8 cellular contexts compared by ENCODE assay signal in the genomic region with DNA sequence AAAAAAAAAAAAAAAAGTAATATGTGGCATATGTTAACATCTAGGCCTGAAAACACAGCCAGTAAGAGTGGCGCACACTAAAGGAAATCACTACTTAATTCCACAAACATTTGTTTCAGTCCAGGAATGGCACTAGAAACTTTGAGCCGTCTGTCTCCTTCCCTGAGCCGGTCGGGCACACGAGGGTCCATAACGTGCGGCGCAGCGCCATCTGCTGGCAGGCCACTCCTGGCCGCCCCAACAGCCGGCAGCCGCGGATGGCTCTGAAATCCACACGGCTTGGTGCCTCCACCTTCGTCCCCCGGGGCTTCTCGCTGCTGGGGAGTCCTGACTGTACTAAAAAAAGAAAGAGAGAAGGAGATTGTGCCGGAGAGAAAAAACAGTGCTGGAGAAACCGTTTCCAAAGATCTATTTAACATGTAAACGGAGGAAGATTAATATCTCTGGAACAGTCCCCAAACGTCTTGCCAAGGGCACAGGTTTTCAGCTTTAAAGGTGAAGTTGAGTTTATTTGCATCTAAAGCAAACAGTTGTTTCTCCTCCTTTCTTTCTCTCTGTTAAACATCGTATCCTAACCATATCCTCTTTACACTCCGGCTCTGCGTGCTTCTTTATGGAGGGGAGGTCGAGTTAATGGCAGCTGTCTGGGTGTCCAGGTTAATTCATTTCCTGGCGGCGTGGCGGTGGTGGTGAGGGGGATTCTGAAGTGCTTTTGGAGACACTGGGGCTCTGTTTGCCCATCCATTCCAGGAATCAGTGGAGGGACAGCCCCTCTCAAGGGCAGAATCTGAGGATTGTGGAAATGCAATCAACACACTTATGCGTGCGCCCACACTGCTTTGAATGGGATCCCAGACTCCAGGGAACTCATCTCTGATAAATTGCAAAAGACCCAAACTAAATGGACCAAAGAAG.
A peak's percentile ranks its signal among the peaks of the same experiment; 100 is the strongest.
DNase-seq lines count a peak whose midpoint lies in the region; ATAC-seq and TF ChIP-seq lines count a peak whose summit lies in the region.

No MANE protein-coding gene starts in this region.

- in situ Hi-C loops in transverse colon (cut with MboI; ENCODE audit: low pct_ligation_motif_present in 1 of 4, low pct_unique_long_range_greater_than_20kb in 1 of 4, low sequenced_read_pairs in 3 of 4), result no loop called here

- H3K36me3 ChIP-seq in esophagus muscularis mucosa (no peaks in the 10 kb centered on the region), transverse colon (no peaks in the 10 kb centered on the region)

- WGBS in esophagus muscularis mucosa, result 25% methylated on average over 29 of the region's 30 CpGs
- 22 to 37% methylated on average over 11 to 30 of the region's 30 CpGs for WGBS in transverse colon (ENCODE audit: low coverage in 1 of 2), 2 donors

- peak; percentile 92 for ATAC-seq in GM19025 (IDR thresholded peaks at IDR 0.05; ENCODE audit: low read depth, unreplicated experiment)
- peak; percentile 92 for ATAC-seq in HG03135 (IDR thresholded peaks at IDR 0.05; ENCODE audit: unreplicated experiment)

- peak overlapping the region; percentile 68 to 78 (median 73) for H3K4me3 Mint-ChIP-seq in nephron

- H3K4me3 ChIP-seq in esophagus muscularis mucosa (no peak overlapping the region), transverse colon (no peak overlapping the region)

- DNase-seq in CD1c-positive myeloid dendritic cell (ENCODE audit: extremely low spot score) (peak; percentile 51), NCI-H2196 (lab: John Stamatoyannopoulos, UW; ENCODE audit: unreplicated experiment) (peak; percentile 78), esophagus muscularis mucosa (ENCODE audit: extremely low spot score) (peak; percentile 91), transverse colon (peak; percentile 61)
- DNase-seq in activated CD4-positive, alpha-beta T cell treated with anti-CD3 and anti-CD28 coated beads, Interleukin-2, amount 50 U/mL, for 4 hours, result peak; percentile 1 to 3

- H3K27me3 Mint-ChIP-seq in nephron (ENCODE audit: low read depth), result peaks cover 81% of the 10 kb centered on the region

- TF ChIP-seq CTCF in esophagus muscularis mucosa (IDR thresholded peaks at IDR 0.05) (peak; percentile 51 to 83 (median 77)), nephron (IDR thresholded peaks at IDR 0.05; ENCODE audit: unreplicated experiment in 3 of 3) (peak; percentile 96 to 97 (median 97)), transverse colon (IDR thresholded peaks at IDR 0.05) (peak; percentile 59 to 86 (median 78))

- H3K4me1 ChIP-seq in esophagus muscularis mucosa (peaks cover 0 to 17% (median 14%) of the 10 kb centered on the region in 4 donors), transverse colon (peaks cover 0 to 12% (median 0%) of the 10 kb centered on the region in 4 donors)

- H3K27ac ChIP-seq in esophagus muscularis mucosa (replicated peaks in 1 of 4) (no peak overlapping the region), transverse colon (peak overlapping the region in 3 of 4 donors; percentile 3 to 50 (median 41))

- H3K9me3 Mint-ChIP-seq in nephron, result no peaks in the 10 kb centered on the region

- TF ChIP-seq EP300 in esophagus muscularis mucosa (IDR thresholded peaks at IDR 0.05) (no peak), transverse colon (IDR thresholded peaks at IDR 0.05; ENCODE audit: low read depth) (no peak)

- intact Hi-C loops in esophagus muscularis mucosa (cut with DNase I) (no loop called here), transverse colon (cut with DNase I; ENCODE audit: low total_unique reads) (no loop called here)

- no peaks in the 10 kb centered on the region for H3K9me3 ChIP-seq in esophagus muscularis mucosa
- no peaks in the 10 kb centered on the region for H3K9me3 ChIP-seq in transverse colon

- H3K27me3 ChIP-seq in esophagus muscularis mucosa, result peaks cover 0 to 17% (median 0%) of the 10 kb centered on the region in 4 donors
- peaks cover 5% of the 10 kb centered on the region for H3K27me3 ChIP-seq in transverse colon

- no peaks in the 10 kb centered on the region for H3K36me3 Mint-ChIP-seq in nephron (ENCODE audit: low read depth)

- peaks cover 25% of the 10 kb centered on the region for H3K4me1 Mint-ChIP-seq in nephron

- no peak for TF ChIP-seq POLR2A in esophagus muscularis mucosa (IDR thresholded peaks at IDR 0.05; ENCODE audit: low read depth)
- no peak for TF ChIP-seq POLR2A in transverse colon (IDR thresholded peaks at IDR 0.05)

- peak overlapping the region; percentile 43 to 70 (median 48) for H3K27ac Mint-ChIP-seq in nephron

Comparison
In these comparisons a context has a peak if more than half of its experiments do, and no peak if none do; other contexts are left out.
1. DNase-seq: peak in every context shown above with its lines; median percentile 91 in esophagus muscularis mucosa; 78 in NCI-H2196; 61 in transverse colon; 51 in CD1c-positive myeloid dendritic cell; 2 in activated CD4-positive, alpha-beta T cell treated with anti-CD3 and anti-CD28 coated beads, Interleukin-2, amount 50 U/mL, for 4 hours.
2. H3K27ac ChIP-seq: peak in transverse colon (3 of 4); none in esophagus muscularis mucosa (0 of 4).
3. Peak in every context shown above with its lines, with median percentiles within 50 percentile points of each other: CTCF ChIP-seq.